ENCODE assay signal across 22 cellular contexts in the genomic region with DNA sequence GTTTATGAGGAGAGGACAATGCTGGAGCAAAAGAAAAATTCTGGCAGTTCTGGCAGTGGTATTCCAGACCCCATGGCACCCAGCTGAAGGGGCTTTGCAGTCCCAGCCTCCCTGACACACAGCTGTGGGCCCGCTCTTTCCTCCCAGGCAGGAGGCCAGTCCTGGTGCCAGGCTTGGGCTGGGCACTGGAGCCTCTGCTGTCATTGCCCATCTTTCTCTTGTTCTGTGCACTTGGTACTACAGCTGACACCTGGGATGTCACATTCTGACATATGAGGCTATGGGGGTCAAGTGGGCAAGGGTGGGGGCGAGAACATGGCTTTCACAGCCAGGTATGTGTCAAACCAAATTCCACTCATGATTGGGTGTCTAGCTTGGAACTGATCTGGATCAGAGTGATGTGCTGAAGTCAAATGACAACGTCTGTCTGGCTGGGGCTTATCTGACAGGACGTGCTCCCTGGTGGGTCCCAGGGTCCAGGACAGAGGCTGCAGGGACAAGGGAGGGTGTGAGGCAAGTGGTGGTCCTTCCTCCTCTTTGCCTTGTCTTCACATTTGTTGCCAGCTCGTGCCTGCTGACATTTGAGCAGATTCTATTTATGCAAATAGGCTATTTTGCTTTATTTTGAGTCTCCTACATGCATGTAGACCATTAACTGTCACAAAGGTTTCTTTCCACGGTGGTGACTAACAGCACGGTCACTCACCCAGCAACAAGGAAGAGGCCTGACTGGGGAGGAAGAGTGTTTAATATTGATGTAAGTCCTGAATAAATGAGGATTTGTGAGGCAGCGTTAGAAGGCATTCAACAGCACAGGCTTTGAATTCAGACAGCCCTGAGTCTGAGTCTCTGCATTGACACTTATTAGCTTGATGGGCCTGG.
"Had no signal": no experiment of that assay in that cellular context is flagged by ENCODE, and none has a peak within 500 bp of the region (broad histone marks: within the 10 kb centered on the region; RNA-seq: fewer than 3 reads in every experiment).

No MANE protein-coding gene starts in this region.

- H3K36me3 Mint-ChIP-seq: activated naive CD4-positive, alpha-beta T cell treated with anti-CD3 and anti-CD28 coated beads, Interleukin-2, amount 50 U/mL, for 72 hours; natural killer cell treated with Interleukin-12 subunit alpha and Interleukin-12 subunit beta and Interleukin-15 and Interleukin-18, amount 100 ng/mL, for 72 hours had no signal

- H3K9me3 ChIP-seq: body of pancreas, right lobe of liver, vagina had no signal

- H3K4me3 ChIP-seq: body of pancreas, right lobe of liver, smooth muscle cell, transverse colon, vagina had no signal

- H3K27ac Mint-ChIP-seq: activated CD4-positive, alpha-beta T cell treated with anti-CD3 and anti-CD28 coated beads, Interleukin-2, amount 10 ng/mL, durations not matched to agents 24 days and 14 days; activated naive CD4-positive, alpha-beta T cell treated with anti-CD3 and anti-CD28 coated beads, Interleukin-2, amount 50 U/mL, for 72 hours; activated T-cell treated with anti-CD3 and anti-CD28 coated beads, Interleukin-2, amount 50 U/mL, for 72 hours; dendritic cell treated with granulocyte-macrophage colony-stimulating factor and Interleukin-4, amounts not matched to agents 40 ng/mL and 50 ng/mL, for 4 days; natural killer cell treated with Interleukin-12 subunit alpha and Interleukin-12 subunit beta and Interleukin-15 and Interleukin-18, amount 100 ng/mL, for 72 hours; T-helper 2 cell treated with Interferon-gamma antibody and Interleukin-4, amounts not matched to agents 5 μg/mL and 100 μg/mL, for 36 hours had no signal

- H3K27me3 Mint-ChIP-seq: activated CD4-positive, alpha-beta T cell treated with anti-CD3 and anti-CD28 coated beads, Interleukin-2, amount 10 ng/mL, durations not matched to agents 24 days and 14 days; dendritic cell treated with granulocyte-macrophage colony-stimulating factor and Interleukin-4, amounts not matched to agents 40 ng/mL and 50 ng/mL, for 4 days; natural killer cell treated with Interleukin-12 subunit alpha and Interleukin-12 subunit beta and Interleukin-15 and Interleukin-18, amount 100 ng/mL, for 72 hours had no signal

- H3K27me3 ChIP-seq: body of pancreas, foreskin keratinocyte, right lobe of liver, transverse colon, vagina had no signal

- H3K4me1 ChIP-seq: body of pancreas, foreskin keratinocyte, right lobe of liver, transverse colon, vagina had no signal

- H3K9me3 Mint-ChIP-seq: activated CD4-positive, alpha-beta T cell treated with anti-CD3 and anti-CD28 coated beads, Interleukin-2, amount 10 ng/mL, durations not matched to agents 24 days and 14 days; natural killer cell treated with Interleukin-12 subunit alpha and Interleukin-12 subunit beta and Interleukin-15 and Interleukin-18, amount 100 ng/mL, for 72 hours had no signal

- H3K27ac ChIP-seq: body of pancreas, foreskin keratinocyte, right lobe of liver, transverse colon, vagina had no signal

- H3K4me3 Mint-ChIP-seq: activated CD4-positive, alpha-beta T cell treated with anti-CD3 and anti-CD28 coated beads, Interleukin-2, amount 10 ng/mL, durations not matched to agents 24 days and 14 days; activated T-cell treated with anti-CD3 and anti-CD28 coated beads, Interleukin-2, amount 50 U/mL, for 72 hours; dendritic cell treated with granulocyte-macrophage colony-stimulating factor and Interleukin-4, amounts not matched to agents 40 ng/mL and 50 ng/mL, for 4 days; natural killer cell treated with Interleukin-12 subunit alpha and Interleukin-12 subunit beta and Interleukin-15 and Interleukin-18, amount 100 ng/mL, for 72 hours; T-helper 2 cell treated with Interferon-gamma antibody and Interleukin-4, amounts not matched to agents 5 μg/mL and 100 μg/mL, for 36 hours had no signal

- H3K36me3 ChIP-seq: right lobe of liver, transverse colon, vagina had no signal

- ATAC-seq: activated naive CD4-positive, alpha-beta T cell treated with anti-CD3 and anti-CD28 coated beads, Interleukin-2, amount 50 U/mL, for 72 hours; activated T-cell treated with anti-CD3 and anti-CD28 coated beads, Interleukin-2, amount 50 U/mL, for 72 hours; body of pancreas; foreskin keratinocyte; left lobe of liver; natural killer cell treated with Interleukin-12 subunit alpha and Interleukin-12 subunit beta and Interleukin-15 and Interleukin-18, amount 100 ng/mL, for 72 hours had no signal

- H3K4me1 Mint-ChIP-seq: activated CD4-positive, alpha-beta T cell treated with anti-CD3 and anti-CD28 coated beads, Interleukin-2, amount 10 ng/mL, durations not matched to agents 24 days and 14 days had no signal

- H3K4me2 ChIP-seq: smooth muscle cell had no signal

- DNase-seq: activated CD4-positive, alpha-beta T cell treated with anti-CD3 and anti-CD28 coated beads, Interleukin-2, amount 10 ng/mL, durations not matched to agents 24 days and 14 days; activated CD4-positive, CD25-positive, alpha-beta regulatory T cell; activated CD8-positive, alpha-beta memory T cell treated with anti-CD3 and anti-CD28 coated beads, Interleukin-2, amount 50 U/mL, for 48 hours; activated gamma-delta T cell; activated T-cell treated with anti-CD3 and anti-CD28 coated beads, Interleukin-2, amount 50 U/mL, for 72 hours; amniotic stem cell; cerebellar nuclear complex; effector memory CD4-positive, alpha-beta T cell; foreskin keratinocyte; right lobe of liver; stimulated activated CD4-positive, alpha-beta T cell treated with anti-CD3 and anti-CD28 coated beads, Interleukin-4, amount 100 ng/mL, for 4 hours; stimulated activated CD8-positive, alpha-beta memory T cell treated with anti-CD3 and anti-CD28 coated beads, Interleukin-4, amount 100 ng/mL, for 48 hours; stimulated activated naive CD4-positive, alpha-beta T cell treated with Interleukin-2 at 50 U/mL for 16 hours; transverse colon had no signal
